ENCODE assay signal across 36 cellular contexts in genomic region chr16:82083710-82084353, GRCh38. TPM values are rescaled to one million over a fixed set of nuclear protein-coding genes. Genes with fewer than 3 reads are reported as not detected.
"Had no signal": no experiment of that assay in that cellular context is flagged by ENCODE, and none has a peak within 500 bp of the region (broad histone marks: within the 10 kb centered on the region; RNA-seq: fewer than 3 reads in every experiment).

No MANE protein-coding gene starts in this region.

- H3K36me3 ChIP-seq: adrenal gland, breast epithelium had no signal

- FAIRE-seq: astrocyte, RCC 7860 had no signal

- H3K9me3 ChIP-seq: adrenal gland had no signal

- H3K27ac ChIP-seq: adrenal gland, body of pancreas, breast epithelium, KMS-11, PC-9, RWPE1 had no signal

- H3K4me2 ChIP-seq: KMS-11, PC-9 had no signal

- H3K9ac ChIP-seq: KMS-11 had no signal

- DNase-seq: activated CD4-positive, alpha-beta T cell treated with anti-CD3 and anti-CD28 coated beads, Interleukin-2, amount 10 ng/mL, durations not matched to agents 24 days and 14 days; activated CD4-positive, alpha-beta T cell treated with anti-CD3 and anti-CD28 coated beads, Interleukin-2, amount 50 U/mL, for 48 hours; activated CD8-positive, alpha-beta memory T cell treated with anti-CD3 and anti-CD28 coated beads, Interleukin-2, amount 50 U/mL, for 4 hours; activated gamma-delta T cell treated with Interleukin-2 at 50 U/mL for 16 hours; activated naive CD4-positive, alpha-beta T cell treated with anti-CD3 and anti-CD28 coated beads for 36 hours; activated T-cell treated with anti-CD3 and anti-CD28 coated beads for 4 hours; activated T-cell treated with anti-CD3 and anti-CD28 coated beads, Interleukin-2, amount 50 U/mL, for 4 hours; adrenal gland; body of pancreas; MM.1S; NCI-H1092 treated with DMSO at 0.1 percent for 48 hours; NCI-H1417; NCI-H146; NCI-H187; NCI-H2029 treated with DMSO at 0.1 percent for 48 hours; NCI-H2107; NCI-H2171; NCI-H510A; NCI-H526; NCI-H748 treated with DMSO at 0.1 percent for 48 hours; NK-92 treated with Interleukin-12 subunit alpha and Interleukin-12 subunit beta, amount 100 ng/mL, for 24 hours; PC-9; SIG-M5; T1000 had no signal

- H3K4me3 ChIP-seq: adrenal gland, body of pancreas, breast epithelium, PC-9 had no signal

- H3K27me3 ChIP-seq: adrenal gland, body of pancreas, breast epithelium had no signal

- ATAC-seq: body of pancreas, Right ventricle myocardium inferior had no signal

- H3K4me1 ChIP-seq: adrenal gland, body of pancreas, breast epithelium had no signal

- H2AFZ ChIP-seq: PC-9 had no signal

RNA-seq across cellular contexts. Expression of gene HSD17B2, which starts 48.8 kb away (rescaled TPM):
- total RNA-seq: activated CD4-positive, alpha-beta T cell treated with anti-CD3 and anti-CD28 coated beads, Interleukin-2, amount 10 ng/mL, durations not matched to agents 24 days and 14 days; activated naive CD4-positive, alpha-beta T cell treated with anti-CD3 and anti-CD28 coated beads for 36 hours; activated naive CD4-positive, alpha-beta T cell treated with anti-CD3 and anti-CD28 coated beads, Interleukin-2, amount 50 U/mL, for 72 hours; activated T-cell treated with anti-CD3 and anti-CD28 coated beads, Interleukin-2, amount 50 U/mL, for 4 hours; activated T-helper 1 cell treated with anti-CD3 and anti-CD28 coated beads, Interleukin-12 subunit alpha, Interleukin-12 subunit beta, Interleukin-2, Interleukin-4 antibody, amounts not matched to agents 30 ng/mL and 10 ng/mL and 1 ng/mL, durations not matched to agents 14 hours and 24 hours and 36 hours; adrenal gland; OCI-LY7; PC-9; Right ventricle myocardium inferior; SK-MEL-5; T-helper 1 cell treated with Interleukin-12 subunit alpha and Interleukin-12 subunit beta and Interleukin-4 antibody, amounts not matched to agents 30 ng/mL and 1 ng/mL, for 36 hours; T-helper 2 cell treated with Interferon-gamma antibody and Interleukin-4, amounts not matched to agents 100 ng/mL and 5 ng/mL, for 36 hours had no signal
